ENCODE assay signal across 11 cellular contexts in the genomic region with DNA sequence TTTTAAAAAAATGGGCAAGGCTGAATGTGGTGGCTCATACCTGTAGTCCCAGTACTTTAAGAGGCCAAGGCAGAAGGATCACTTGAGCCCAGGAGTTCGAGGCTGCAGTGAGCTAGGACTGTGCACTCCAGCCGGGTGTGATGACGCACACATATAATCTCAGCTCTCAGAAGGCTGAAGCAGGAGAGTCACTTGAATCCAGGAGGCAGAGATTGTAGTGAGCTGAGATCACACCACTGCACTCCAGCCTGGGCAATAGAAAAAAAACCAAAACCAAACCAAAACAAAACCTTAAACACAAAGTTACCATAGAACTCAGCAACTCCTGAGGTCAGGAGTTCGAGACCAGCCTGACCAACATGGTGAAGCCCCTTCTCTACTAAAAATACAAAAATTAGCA. TPM values are rescaled to one million over a fixed set of nuclear protein-coding genes. Genes with fewer than 3 reads are reported as not detected.
"Had no signal": no experiment of that assay in that cellular context is flagged by ENCODE, and none has a peak within 500 bp of the region (broad histone marks: within the 10 kb centered on the region; RNA-seq: fewer than 3 reads in every experiment).

No MANE protein-coding gene starts in this region.

RNA-seq across cellular contexts. Expression of a gene that starts 6.6 kb away (rescaled TPM):
- total RNA-seq: activated B cell treated with CpG ODN at 0.5 μM for 24 hours; activated CD4-positive, alpha-beta memory T cell treated with anti-CD3 and anti-CD28 coated beads for 36 hours; activated naive CD4-positive, alpha-beta T cell treated with anti-CD3 and anti-CD28 coated beads for 36 hours; activated naive CD4-positive, alpha-beta T cell treated with anti-CD3 and anti-CD28 coated beads, Interleukin-2, amount 50 U/mL, for 72 hours; activated T-cell treated with anti-CD3 and anti-CD28 coated beads, Interleukin-2, amount 50 U/mL, for 4 hours; activated T-helper 1 cell treated with anti-CD3 and anti-CD28 coated beads, Interleukin-12 subunit alpha, Interleukin-12 subunit beta, Interleukin-2, Interleukin-4 antibody, amounts not matched to agents 30 ng/mL and 10 ng/mL and 1 ng/mL, durations not matched to agents 14 hours and 24 hours and 36 hours; adrenal gland; breast epithelium; cardiac septum; LHCN-M2; Right ventricle myocardium superior had no signal
